ENCODE assay signal across 8 cellular contexts in the genomic region with DNA sequence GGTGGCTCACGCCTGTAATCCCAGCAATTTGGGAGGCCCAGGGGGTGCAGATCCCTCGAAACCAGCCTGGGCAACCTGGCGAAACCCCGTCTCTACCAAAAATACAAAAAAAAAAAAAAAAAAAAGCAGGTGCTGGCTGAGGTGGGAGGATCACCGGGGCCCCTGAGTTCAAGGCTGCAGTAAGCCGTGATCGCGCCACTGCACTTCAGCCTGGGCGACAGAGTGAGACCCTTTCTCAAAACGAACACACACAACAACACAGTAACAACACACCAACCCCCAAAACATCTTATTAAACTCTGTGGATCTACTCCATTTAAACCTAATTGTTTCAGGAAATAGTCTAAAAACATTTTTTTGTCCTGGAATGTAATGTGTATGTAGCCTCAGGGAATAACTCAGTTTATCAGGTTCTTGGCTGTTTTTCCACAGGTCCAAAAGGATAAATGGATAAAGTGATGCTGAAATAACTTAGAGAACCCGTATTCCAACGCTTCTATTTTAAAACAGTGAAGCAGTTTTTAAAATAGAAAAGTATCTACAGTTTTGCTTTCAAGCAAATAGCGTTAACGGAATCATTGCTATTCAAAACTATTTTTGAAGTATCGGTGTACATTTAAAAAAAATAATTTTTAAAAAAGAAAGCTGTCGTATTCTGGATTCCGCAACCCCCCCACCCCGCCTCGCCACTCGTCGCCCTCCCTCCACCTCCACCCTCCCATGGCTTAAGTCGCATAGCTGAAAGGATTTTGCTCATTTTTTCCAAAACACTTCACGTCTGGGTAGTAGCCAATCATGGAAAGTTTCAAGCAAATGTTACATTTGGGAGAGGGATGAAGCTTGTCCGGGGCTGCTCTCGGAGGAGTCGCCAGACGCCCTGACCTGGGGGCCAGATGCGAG. TPM values are rescaled to one million over a fixed set of nuclear protein-coding genes. Genes with fewer than 3 reads are reported as not detected.
DNase-seq lines count a peak whose midpoint lies in the region; ATAC-seq and TF ChIP-seq lines count a peak whose summit lies in the region.

No MANE protein-coding gene starts in this region.

- H3K27me3 ChIP-seq in Caco-2 (replicated peaks; ENCODE audit: control insufficient read depth, insufficient read depth, low read length), result no peaks in the 10 kb centered on the region
- H3K27me3 ChIP-seq in skeletal muscle tissue (ENCODE audit: control insufficient read depth in 3 of 3, insufficient read depth in 3 of 3, low read length in 3 of 3), result no peaks in the 10 kb centered on the region

- CTCF ChIA-PET in Caco-2 (lab: Charles Lee), result no interaction called here

- H3K27ac ChIP-seq in skeletal muscle tissue (ENCODE audit: low read depth, low read length), result peak overlapping the region; percentile 91

- H3K27me3 Mint-ChIP-seq in Caco-2 (ENCODE audit: insufficient read depth, unreplicated experiment), result no peaks in the 10 kb centered on the region

- H3K36me3 ChIP-seq in Caco-2 (ENCODE audit: control insufficient read depth, insufficient read depth, low read length) (no peaks in the 10 kb centered on the region), skeletal muscle tissue (ENCODE audit: control insufficient read depth in 3 of 3, insufficient read depth in 3 of 3, low read length in 3 of 3) (no peaks in the 10 kb centered on the region)

- POLR2A ChIA-PET in Caco-2 (lab: Charles Lee), result interaction anchor here (0.6 to 2.6 kb wide), 6 partner anchors 16 to 644 kb away, joined by 3 to 11 read pairs (median 5); no protein-coding TSS in a partner anchor

- no peaks in the 10 kb centered on the region for H3K9me3 Mint-ChIP-seq in Caco-2 (ENCODE audit: unreplicated experiment)

- TF ChIP-seq CTCF in Caco-2 (IDR thresholded peaks at IDR 0.05; ENCODE audit: insufficient read depth in 1 of 2, low read depth in 1 of 2, low read length in 1 of 2, severe bottlenecking in 1 of 2, unreplicated experiment in 1 of 2), result no peak

- H3K27ac Mint-ChIP-seq in Caco-2 (ENCODE audit: unreplicated experiment), result peak overlapping the region; percentile 94

- DNase-seq in Caco-2, result no peak
- DNase-seq in Jurkat, Clone E6-1 (ENCODE audit: low read depth, low spot score), result no peak
- DNase-seq in activated T-helper 9 cell treated with anti-CD3 and anti-CD28 coated beads, Interleukin-2, amount 50 U/mL, for 16 hours (ENCODE audit: low read depth), result peak; percentile 27
- DNase-seq in Right ventricle myocardium superior, result no peak
- no peak for DNase-seq in amniotic stem cell (lab: John Stamatoyannopoulos, UW)
- no peak for DNase-seq in DMS 273 treated with DMSO at 0.1 percent for 48 hours (lab: John Stamatoyannopoulos, UW)
- no peak for DNase-seq in NCI-H526 (lab: John Stamatoyannopoulos, UW)

- no peaks in the 10 kb centered on the region for H3K9me3 ChIP-seq in Caco-2
- H3K9me3 ChIP-seq in skeletal muscle tissue (ENCODE audit: control insufficient read depth in 3 of 3, low read length in 3 of 3), result no peaks in the 10 kb centered on the region

- ATAC-seq in Right ventricle myocardium superior (ENCODE audit: poor library complexity), result peak; percentile 35

- TSS peak; percentile 78 for BruUV-seq in Caco-2 (replicated peaks; lab: Mats Ljungman, UMichigan)

- peaks cover 12% of the 10 kb centered on the region for H3K4me1 ChIP-seq in Caco-2
- peaks cover 2 to 25% (median 5%) of the 10 kb centered on the region in 3 donors for H3K4me1 ChIP-seq in skeletal muscle tissue (ENCODE audit: control insufficient read depth in 3 of 3, insufficient read depth in 3 of 3, low read length in 3 of 3)

- H3K4me3 ChIP-seq in Caco-2 (ENCODE audit: low read depth, low read length) (peak overlapping the region; percentile 98), skeletal muscle tissue (ENCODE audit: low read length in 3 of 3) (peak overlapping the region; percentile 76 to 93 (median 88))
- peak overlapping the region; percentile 77 for H3K4me3 ChIP-seq in Jurkat, Clone E6-1 (ENCODE audit: low read length)

- peaks cover 36% of the 10 kb centered on the region for H3K36me3 Mint-ChIP-seq in Caco-2 (ENCODE audit: insufficient read depth, unreplicated experiment)

- peaks cover 19% of the 10 kb centered on the region for H3K4me1 Mint-ChIP-seq in Caco-2 (ENCODE audit: low read depth, unreplicated experiment)

- intact Hi-C loops in Caco-2 (cut with micrococcal nuclease; ENCODE audit: unreplicated experiment) (loop anchor here (1.0 to 10.0 kb wide), 7 partner anchors 15 to 235 kb away; a partner anchor contains a TSS), Right ventricle myocardium superior (cut with DNase I) (no loop called here)

- peak overlapping the region; percentile 97 for H3K4me3 Mint-ChIP-seq in Caco-2 (ENCODE audit: unreplicated experiment)

- H3K9ac ChIP-seq in skeletal muscle tissue (ENCODE audit: low read depth in 1 of 3, low read length in 3 of 3), result peak overlapping the region; percentile 80 to 94 (median 91)

RNA-seq across cellular contexts. Expression of a gene that starts 0.9 kb away (rescaled TPM):
- 107 and 136 TPM in 2 replicates for total RNA-seq in Caco-2 (2022)
- 29.5 TPM for polyA plus RNA-seq in Jurkat, Clone E6-1 (2012; ENCODE audit: insufficient read depth, insufficient read length)
- total RNA-seq in Right ventricle myocardium superior, result 52.3 TPM
- total RNA-seq in skeletal muscle tissue, result 163 TPM
